In the genomic region with DNA sequence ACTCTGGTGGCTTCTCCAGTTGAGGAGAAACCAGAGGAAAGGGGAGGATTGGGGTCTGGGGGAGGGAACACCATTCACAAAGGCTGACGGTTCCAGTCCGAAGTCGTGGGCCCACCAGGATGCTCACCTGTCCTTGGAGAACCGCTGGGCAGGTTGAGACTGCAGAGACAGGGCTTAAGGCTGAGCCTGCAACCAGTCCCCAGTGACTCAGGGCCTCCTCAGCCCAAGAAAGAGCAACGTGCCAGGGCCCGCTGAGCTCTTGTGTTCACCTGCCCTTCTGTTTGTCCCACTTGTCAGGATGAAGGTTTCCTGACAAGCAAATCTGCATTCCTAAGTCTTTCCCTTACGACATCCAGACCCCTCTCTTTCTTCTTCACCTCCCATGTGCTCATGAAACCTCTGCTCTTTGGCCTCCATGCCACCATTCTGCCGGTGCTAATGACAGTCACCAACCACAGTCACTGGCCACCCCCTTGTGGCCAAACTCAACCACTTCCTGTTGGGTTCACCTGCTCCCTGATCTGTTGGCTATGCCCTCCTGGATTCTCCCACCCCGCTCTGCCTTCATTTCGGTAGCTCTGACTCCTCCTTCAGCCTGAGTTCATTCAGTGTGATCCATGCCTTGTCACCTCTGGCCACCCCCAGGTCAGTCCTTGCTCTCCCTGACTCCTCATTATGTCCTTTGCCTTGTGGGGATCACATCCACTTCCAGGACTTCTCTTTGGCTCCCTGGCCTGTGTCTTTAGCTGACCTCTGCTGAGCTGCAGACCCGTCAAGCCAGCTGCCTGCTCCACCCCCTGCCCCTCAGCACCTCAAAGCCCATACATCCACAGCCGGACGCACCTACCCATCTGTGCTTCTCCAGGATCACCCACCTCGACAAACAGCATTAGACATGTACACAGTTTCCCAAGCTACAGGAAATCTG, we compare ENCODE assay signal across 8 cellular contexts. TPM values are rescaled to one million over a fixed set of nuclear protein-coding genes. Genes with fewer than 3 reads are reported as not detected.
DNase-seq lines count a peak whose midpoint lies in the region; ATAC-seq and TF ChIP-seq lines count a peak whose summit lies in the region.

No MANE protein-coding gene starts in this region.

- no peak for TF ChIP-seq POLR2A in body of pancreas (IDR thresholded peaks at IDR 0.05)

- ATAC-seq in Right ventricle myocardium superior (ENCODE audit: poor library complexity): no peak
- ATAC-seq in HG03432 (IDR thresholded peaks at IDR 0.05; ENCODE audit: unreplicated experiment): peak; percentile 61
- ATAC-seq in body of pancreas: peak; percentile 56
- no peak for ATAC-seq in GM21360 (IDR thresholded peaks at IDR 0.05; ENCODE audit: unreplicated experiment)

- peaks cover 41% of the 10 kb centered on the region for H3K27me3 Mint-ChIP-seq in type B pancreatic cell
- H3K27me3 Mint-ChIP-seq in CD4-positive, alpha-beta memory T cell: peaks cover 1 to 15% of the 10 kb centered on the region in 2 donors

- H3K4me3 ChIP-seq in left ventricle myocardium inferior (no peak overlapping the region), body of pancreas (no peak overlapping the region)
- no peak overlapping the region for H3K4me3 ChIP-seq in CD4-positive, alpha-beta memory T cell (ENCODE audit: low read length in 2 of 2)

- H3K27ac Mint-ChIP-seq in type B pancreatic cell: no peak overlapping the region
- no peak overlapping the region for H3K27ac Mint-ChIP-seq in CD4-positive, alpha-beta memory T cell

- no peak overlapping the region for H3K4me3 Mint-ChIP-seq in type B pancreatic cell
- no peak overlapping the region for H3K4me3 Mint-ChIP-seq in CD4-positive, alpha-beta memory T cell

- H3K27ac ChIP-seq in left ventricle myocardium inferior (replicated peaks): no peak overlapping the region
- no peak overlapping the region for H3K27ac ChIP-seq in body of pancreas
- no peak overlapping the region for H3K27ac ChIP-seq in CD4-positive, alpha-beta memory T cell (ENCODE audit: low read depth, low read length)

- peaks cover 4% of the 10 kb centered on the region for H3K4me1 Mint-ChIP-seq in type B pancreatic cell (ENCODE audit: unreplicated experiment)
- H3K4me1 Mint-ChIP-seq in CD4-positive, alpha-beta memory T cell: no peaks in the 10 kb centered on the region

- no peaks in the 10 kb centered on the region for H3K36me3 Mint-ChIP-seq in type B pancreatic cell
- no peaks in the 10 kb centered on the region for H3K36me3 Mint-ChIP-seq in CD4-positive, alpha-beta memory T cell

- POLR2A ChIA-PET in CD4-positive, alpha-beta memory T cell (lab: Charles Lee; ENCODE audit: partially characterized antibody): no interaction called here

- TF ChIP-seq CTCF in left ventricle myocardium inferior (IDR thresholded peaks at IDR 0.05; ENCODE audit: borderline replicate concordance) (peak; percentile 19), body of pancreas (IDR thresholded peaks at IDR 0.05) (peak in 6 of 7 experiments; percentile 29 to 70 (median 60)), type B pancreatic cell (conservative IDR thresholded peaks at IDR 0.05) (peak; percentile 54)

- H3K9me3 Mint-ChIP-seq in type B pancreatic cell: no peaks in the 10 kb centered on the region
- H3K9me3 Mint-ChIP-seq in CD4-positive, alpha-beta memory T cell: peaks cover 0 to 2% (median 0%) of the 10 kb centered on the region in 8 donors

- H3K4me1 ChIP-seq in left ventricle myocardium inferior (peaks cover 8% of the 10 kb centered on the region), body of pancreas (no peaks in the 10 kb centered on the region)
- H3K4me1 ChIP-seq in CD4-positive, alpha-beta memory T cell (ENCODE audit: insufficient read depth, low read length): no peaks in the 10 kb centered on the region

- intact Hi-C loops in left ventricle myocardium inferior (cut with micrococcal nuclease) (no loop called here), Right ventricle myocardium superior (cut with DNase I) (no loop called here), body of pancreas (cut with DNase I) (no loop called here)
- intact Hi-C loops in CD4-positive, alpha-beta memory T cell (cut with micrococcal nuclease): no loop called here

- DNase-seq in left ventricle myocardium inferior (no peak), Right ventricle myocardium superior (no peak), body of pancreas (peak; percentile 36 to 66 (median 48)), type B pancreatic cell (ENCODE audit: extremely low spot score, unreplicated experiment) (no peak)
- no peak for DNase-seq in stimulated activated CD4-positive, alpha-beta T cell treated with anti-CD3 and anti-CD28 coated beads, Interleukin-12 subunit alpha, Interleukin-12 subunit beta, amount 100 ng/mL, for 4 hours
- no peak for DNase-seq in CD4-positive, alpha-beta memory T cell

- H3K27me3 ChIP-seq in left ventricle myocardium inferior (ENCODE audit: low read depth) (peaks cover 42% of the 10 kb centered on the region), body of pancreas (no peaks in the 10 kb centered on the region)
- H3K27me3 ChIP-seq in CD4-positive, alpha-beta memory T cell (ENCODE audit: insufficient read depth, low read length): no peaks in the 10 kb centered on the region

- CTCF ChIA-PET in CD4-positive, alpha-beta memory T cell (lab: Charles Lee; ENCODE audit: partially characterized antibody): no interaction called here

- H3K36me3 ChIP-seq in left ventricle myocardium inferior (no peaks in the 10 kb centered on the region), body of pancreas (replicated peaks in 1 of 2; ENCODE audit: insufficient read depth in 1 of 2, low read depth in 2 of 2) (no peaks in the 10 kb centered on the region)
- H3K36me3 ChIP-seq in CD4-positive, alpha-beta memory T cell (ENCODE audit: insufficient read depth, low read length): no peaks in the 10 kb centered on the region

- WGBS in body of pancreas, 2 donors: 73 to 74% methylated on average over 14 of the region's 14 CpGs

- H3K9me3 ChIP-seq in left ventricle myocardium inferior (replicated peaks) (no peaks in the 10 kb centered on the region), body of pancreas (no peaks in the 10 kb centered on the region)
- H3K9me3 ChIP-seq in CD4-positive, alpha-beta memory T cell (ENCODE audit: control insufficient read depth in 1 of 2, low read length in 2 of 2): no peaks in the 10 kb centered on the region

RNA-seq across cellular contexts. Expression of a gene that starts 17.6 kb away (rescaled TPM):
- total RNA-seq in left ventricle myocardium inferior: not detected
- total RNA-seq in Right ventricle myocardium superior: not detected
- under 1 TPM; 0.26 to 0.33 TPM for total RNA-seq in body of pancreas
- total RNA-seq in type B pancreatic cell (ENCODE audit: low replicate concordance): 0.71 and 0.97 TPM in 2 replicates
- not detected for total RNA-seq in CD4-positive, alpha-beta memory T cell
- polyA plus RNA-seq in CD4-positive, alpha-beta memory T cell: not detected

RNA-seq across cellular contexts. Expression of a gene that starts 47.7 kb away (rescaled TPM):
- total RNA-seq in left ventricle myocardium inferior (53.5 TPM), Right ventricle myocardium superior (53.9 TPM), body of pancreas (10 to 100 TPM; 62.6 to 84.6 TPM), type B pancreatic cell (ENCODE audit: low replicate concordance) (12.4 and 16.0 TPM in 2 replicates)
- total RNA-seq in CD4-positive, alpha-beta memory T cell: not detected
- polyA plus RNA-seq in CD4-positive, alpha-beta memory T cell: under 1 TPM in 1 of 2 donors, not detected in 1; 0.58 TPM

Comparison
In these comparisons a context has a peak if more than half of its experiments do, and no peak if none do; other contexts are left out.
1. DNase-seq: peak in body of pancreas (4 of 4); none in left ventricle myocardium inferior (single experiment), Right ventricle myocardium superior (single experiment), type B pancreatic cell (single experiment), stimulated activated CD4-positive, alpha-beta T cell treated with anti-CD3 and anti-CD28 coated beads, Interleukin-12 subunit alpha, Interleukin-12 subunit beta, amount 100 ng/mL, for 4 hours (single experiment) and CD4-positive, alpha-beta memory T cell (0 of 5).
2. ATAC-seq: peak in HG03432 (single experiment) and body of pancreas (single experiment); none in Right ventricle myocardium superior (single experiment) and GM21360 (single experiment).
3. RNA of a gene that starts 47.7 kb away (total RNA-seq): 62.6 to 84.6 TPM in body of pancreas, 53.9 TPM in Right ventricle myocardium superior (single experiment), 53.5 TPM in left ventricle myocardium inferior (single experiment) and 12.4 to 16.0 TPM in type B pancreatic cell; not detected in CD4-positive, alpha-beta memory T cell; every median in the first group is over 10 times any median in the second.
4. Peak in every context shown above with its lines, with median percentiles within 50 percentile points of each other: CTCF ChIP-seq.